Comparison of ENCODE assay signal across 1 cellular context in the genomic region with DNA sequence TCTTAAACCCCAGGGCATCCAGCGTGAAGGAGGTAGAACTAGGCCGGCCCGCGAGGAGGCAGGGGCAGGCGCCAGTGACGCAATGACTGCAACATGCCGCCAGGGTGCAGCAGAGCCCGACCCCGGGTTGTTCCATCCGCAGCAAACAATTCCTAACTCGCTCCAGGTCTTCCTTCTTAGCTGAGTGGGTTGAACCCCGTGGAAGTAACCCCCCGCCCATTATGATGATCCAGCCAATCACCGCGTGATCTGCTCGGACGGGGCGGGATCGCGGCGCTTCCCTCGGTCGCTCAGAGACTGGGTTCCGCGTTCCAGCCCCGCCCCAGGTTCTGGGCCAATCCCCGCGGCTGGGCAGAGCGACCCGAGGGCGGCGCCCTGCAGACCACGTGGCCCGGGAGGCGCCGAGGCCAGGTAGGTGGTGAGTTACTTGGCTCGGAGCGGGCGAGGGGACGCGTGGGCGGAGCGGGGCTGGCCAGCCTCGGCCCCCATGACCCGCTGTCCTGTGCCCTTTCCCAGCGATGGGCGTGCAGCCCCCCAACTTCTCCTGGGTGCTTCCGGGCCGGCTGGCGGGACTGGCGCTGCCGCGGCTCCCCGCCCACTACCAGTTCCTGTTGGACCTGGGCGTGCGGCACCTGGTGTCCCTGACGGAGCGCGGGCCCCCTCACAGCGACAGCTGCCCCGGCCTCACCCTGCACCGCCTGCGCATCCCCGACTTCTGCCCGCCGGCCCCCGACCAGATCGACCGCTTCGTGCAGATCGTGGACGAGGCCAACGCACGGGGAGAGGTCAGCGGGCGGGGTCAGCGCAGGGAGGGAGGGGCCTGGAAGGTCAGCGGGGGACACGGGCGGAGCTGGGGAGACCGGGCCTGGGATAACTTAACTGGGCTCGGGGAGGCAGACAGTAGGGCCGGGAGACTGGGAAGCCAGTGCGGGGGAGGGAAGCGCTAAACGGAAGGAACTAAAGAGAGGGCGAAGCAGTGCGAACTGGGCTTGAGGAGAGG.
TF ChIP-seq lines count a peak whose summit lies in the region.

A gene (plus strand): TSS at position 380 of the 1,000 bp plus-strand sequence. CDS start 139 bp downstream, at position 519.

TF ChIP-seq in H1, 55 proteins besides CTCF, POLR2A, EP300 and RAD21 (continues in another document):
- TF ChIP-seq, protein P1, sequence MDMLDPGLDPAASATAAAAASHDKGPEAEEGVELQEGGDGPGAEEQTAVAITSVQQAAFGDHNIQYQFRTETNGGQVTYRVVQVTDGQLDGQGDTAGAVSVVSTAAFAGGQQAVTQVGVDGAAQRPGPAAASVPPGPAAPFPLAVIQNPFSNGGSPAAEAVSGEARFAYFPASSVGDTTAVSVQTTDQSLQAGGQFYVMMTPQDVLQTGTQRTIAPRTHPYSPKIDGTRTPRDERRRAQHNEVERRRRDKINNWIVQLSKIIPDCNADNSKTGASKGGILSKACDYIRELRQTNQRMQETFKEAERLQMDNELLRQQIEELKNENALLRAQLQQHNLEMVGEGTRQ (IDR thresholded peaks at IDR 0.05; ENCODE audit: low read length), result peak; percentile 78
- TF ChIP-seq POLR2AphosphoS5 (IDR thresholded peaks at IDR 0.05; ENCODE audit: low read depth, low read length) (peak; percentile 84; the same call in 1 of the 2 replicates), EGR1 (IDR thresholded peaks at IDR 0.05; ENCODE audit: borderline replicate concordance, low read depth, low read length) (peak; percentile 90; the same call in 1 of the 2 replicates), TEAD4 (IDR thresholded peaks at IDR 0.05; ENCODE audit: low read depth, low read length) (peak; percentile 30; the same call in 1 of the 2 replicates), NRF1 (IDR thresholded peaks at IDR 0.05; ENCODE audit: low read depth, low read length) (no peak), KDM4A (IDR thresholded peaks at IDR 0.05; ENCODE audit: low read depth, low read length, severe bottlenecking) (peak; percentile 99), TCF12 (IDR thresholded peaks at IDR 0.05; ENCODE audit: low read depth, low read length) (0 out of 2 replicates have a peak, but pooled peaks have one; percentile 2), RBBP5 (IDR thresholded peaks at IDR 0.05; ENCODE audit: borderline replicate concordance, low read depth, low read length) (no peak; the same call in 1 of the 2 replicates), RXRA (IDR thresholded peaks at IDR 0.05; ENCODE audit: insufficient read depth, low read depth, low read length) (0 out of 2 replicates have a peak, but pooled peaks have one; percentile 7), CHD2 (IDR thresholded peaks at IDR 0.05; ENCODE audit: low read length) (0 out of 2 replicates have a peak, but pooled peaks have one; percentile 44), CEBPB (IDR thresholded peaks at IDR 0.05; ENCODE audit: low read depth, low read length) (peak; percentile 94), KDM5A (IDR thresholded peaks at IDR 0.05; ENCODE audit: low read length) (no peak), JUN (IDR thresholded peaks at IDR 0.05; ENCODE audit: low read depth, low read length) (no peak), CBX8 (IDR thresholded peaks at IDR 0.05; ENCODE audit: borderline replicate concordance, low read depth, low read length) (no peak), HDAC6 (IDR thresholded peaks at IDR 0.05; ENCODE audit: low read depth, low read length) (no peak), NANOG (IDR thresholded peaks at IDR 0.05; ENCODE audit: insufficient read depth, low read depth, low read length, poor library complexity, severe bottlenecking) (peak; percentile 10), CHD1 (IDR thresholded peaks at IDR 0.05; ENCODE audit: low read depth, low read length) (no peak), FOSL1 (IDR thresholded peaks at IDR 0.05; ENCODE audit: insufficient read depth, low read depth, low read length) (no peak), SUZ12 (IDR thresholded peaks at IDR 0.05; ENCODE audit: low read length) (no peak), ASH2L (IDR thresholded peaks at IDR 0.05; ENCODE audit: low read length) (peak; percentile 86), SRF (IDR thresholded peaks at IDR 0.05; ENCODE audit: low read depth, low read length) (no peak), SIN3A (conservative IDR thresholded peaks at IDR 0.05 in 1 of 2, IDR thresholded peaks at IDR 0.05 in 1 of 2; ENCODE audit: low read depth in 1 of 2, low read length in 2 of 2) (peak; percentile 51 to 67; a peak in 2 of 4 replicates), RFX5 (IDR thresholded peaks at IDR 0.05; ENCODE audit: borderline replicate concordance, low read depth, low read length) (no peak), BRCA1 (IDR thresholded peaks at IDR 0.05; ENCODE audit: low read depth, low read length) (no peak), SIRT6 (IDR thresholded peaks at IDR 0.05; ENCODE audit: low read length) (no peak), HDAC2 (IDR thresholded peaks at IDR 0.05; ENCODE audit: borderline replicate concordance in 1 of 2, low read depth in 2 of 2, low read length in 2 of 2) (peak in 1 of 2 experiments; percentile 55; a peak in 1 of 4 replicates), SP4 (IDR thresholded peaks at IDR 0.05; ENCODE audit: low read length) (0 out of 2 replicates have a peak, but pooled peaks have one; percentile 18), CREB1 (IDR thresholded peaks at IDR 0.05) (peak; percentile 86), YY1 (IDR thresholded peaks at IDR 0.05; ENCODE audit: low read depth, low read length) (no peak), CBX5 (IDR thresholded peaks at IDR 0.05; ENCODE audit: low read depth, low read length) (no peak), SP2 (IDR thresholded peaks at IDR 0.05; ENCODE audit: low read length) (no peak), BACH1 (IDR thresholded peaks at IDR 0.05; ENCODE audit: low read length) (peak; percentile 89), ZNF274 (IDR thresholded peaks at IDR 0.05; ENCODE audit: borderline replicate concordance, extremely low read depth, low read length) (no peak), PHF8 (conservative IDR thresholded peaks at IDR 0.05; ENCODE audit: low read depth, low read length) (peak; percentile 81), TBP (IDR thresholded peaks at IDR 0.05; ENCODE audit: low read depth, low read length) (peak; percentile 62; the same call in 1 of the 2 replicates), TAF7 (optimal IDR thresholded peaks at IDR 0.05; ENCODE audit: borderline replicate concordance, low read depth, low read length) (peak; percentile 59), JUND (IDR thresholded peaks at IDR 0.05; ENCODE audit: low read length) (peak; percentile 74), GABPA (IDR thresholded peaks at IDR 0.05; ENCODE audit: borderline replicate concordance, insufficient read depth, low read length) (no peak), RNF2 (IDR thresholded peaks at IDR 0.05; ENCODE audit: borderline replicate concordance, low read depth, low read length, missing control alignments, poor library complexity, severe bottlenecking) (peak; percentile 45), CTBP2 (IDR thresholded peaks at IDR 0.05; ENCODE audit: borderline replicate concordance, insufficient read depth, insufficient read length, low read length) (no peak), GTF2F1 (IDR thresholded peaks at IDR 0.05; ENCODE audit: borderline replicate concordance, low read depth, low read length) (no peak), TAF1 (IDR thresholded peaks at IDR 0.05; ENCODE audit: low read depth, low read length) (peak; percentile 71), POU5F1 (IDR thresholded peaks at IDR 0.05; ENCODE audit: low read depth, low read length) (no peak), SAP30 (IDR thresholded peaks at IDR 0.05; ENCODE audit: insufficient read depth, insufficient replicate concordance, low read length) (no peak), MAFK (IDR thresholded peaks at IDR 0.05; ENCODE audit: low read depth, low read length) (no peak), EZH2 (IDR thresholded peaks at IDR 0.05; ENCODE audit: low read depth, low read length, severe bottlenecking) (no peak)
- TF ChIP-seq, protein P2, sequence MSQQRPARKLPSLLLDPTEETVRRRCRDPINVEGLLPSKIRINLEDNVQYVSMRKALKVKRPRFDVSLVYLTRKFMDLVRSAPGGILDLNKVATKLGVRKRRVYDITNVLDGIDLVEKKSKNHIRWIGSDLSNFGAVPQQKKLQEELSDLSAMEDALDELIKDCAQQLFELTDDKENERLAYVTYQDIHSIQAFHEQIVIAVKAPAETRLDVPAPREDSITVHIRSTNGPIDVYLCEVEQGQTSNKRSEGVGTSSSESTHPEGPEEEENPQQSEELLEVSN (IDR thresholded peaks at IDR 0.05), result peak; percentile 96
- TF ChIP-seq, protein P3, sequence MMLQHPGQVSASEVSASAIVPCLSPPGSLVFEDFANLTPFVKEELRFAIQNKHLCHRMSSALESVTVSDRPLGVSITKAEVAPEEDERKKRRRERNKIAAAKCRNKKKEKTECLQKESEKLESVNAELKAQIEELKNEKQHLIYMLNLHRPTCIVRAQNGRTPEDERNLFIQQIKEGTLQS (IDR thresholded peaks at IDR 0.05; ENCODE audit: insufficient read depth, low read depth, low read length), result no peak
- TF ChIP-seq, protein P4, sequence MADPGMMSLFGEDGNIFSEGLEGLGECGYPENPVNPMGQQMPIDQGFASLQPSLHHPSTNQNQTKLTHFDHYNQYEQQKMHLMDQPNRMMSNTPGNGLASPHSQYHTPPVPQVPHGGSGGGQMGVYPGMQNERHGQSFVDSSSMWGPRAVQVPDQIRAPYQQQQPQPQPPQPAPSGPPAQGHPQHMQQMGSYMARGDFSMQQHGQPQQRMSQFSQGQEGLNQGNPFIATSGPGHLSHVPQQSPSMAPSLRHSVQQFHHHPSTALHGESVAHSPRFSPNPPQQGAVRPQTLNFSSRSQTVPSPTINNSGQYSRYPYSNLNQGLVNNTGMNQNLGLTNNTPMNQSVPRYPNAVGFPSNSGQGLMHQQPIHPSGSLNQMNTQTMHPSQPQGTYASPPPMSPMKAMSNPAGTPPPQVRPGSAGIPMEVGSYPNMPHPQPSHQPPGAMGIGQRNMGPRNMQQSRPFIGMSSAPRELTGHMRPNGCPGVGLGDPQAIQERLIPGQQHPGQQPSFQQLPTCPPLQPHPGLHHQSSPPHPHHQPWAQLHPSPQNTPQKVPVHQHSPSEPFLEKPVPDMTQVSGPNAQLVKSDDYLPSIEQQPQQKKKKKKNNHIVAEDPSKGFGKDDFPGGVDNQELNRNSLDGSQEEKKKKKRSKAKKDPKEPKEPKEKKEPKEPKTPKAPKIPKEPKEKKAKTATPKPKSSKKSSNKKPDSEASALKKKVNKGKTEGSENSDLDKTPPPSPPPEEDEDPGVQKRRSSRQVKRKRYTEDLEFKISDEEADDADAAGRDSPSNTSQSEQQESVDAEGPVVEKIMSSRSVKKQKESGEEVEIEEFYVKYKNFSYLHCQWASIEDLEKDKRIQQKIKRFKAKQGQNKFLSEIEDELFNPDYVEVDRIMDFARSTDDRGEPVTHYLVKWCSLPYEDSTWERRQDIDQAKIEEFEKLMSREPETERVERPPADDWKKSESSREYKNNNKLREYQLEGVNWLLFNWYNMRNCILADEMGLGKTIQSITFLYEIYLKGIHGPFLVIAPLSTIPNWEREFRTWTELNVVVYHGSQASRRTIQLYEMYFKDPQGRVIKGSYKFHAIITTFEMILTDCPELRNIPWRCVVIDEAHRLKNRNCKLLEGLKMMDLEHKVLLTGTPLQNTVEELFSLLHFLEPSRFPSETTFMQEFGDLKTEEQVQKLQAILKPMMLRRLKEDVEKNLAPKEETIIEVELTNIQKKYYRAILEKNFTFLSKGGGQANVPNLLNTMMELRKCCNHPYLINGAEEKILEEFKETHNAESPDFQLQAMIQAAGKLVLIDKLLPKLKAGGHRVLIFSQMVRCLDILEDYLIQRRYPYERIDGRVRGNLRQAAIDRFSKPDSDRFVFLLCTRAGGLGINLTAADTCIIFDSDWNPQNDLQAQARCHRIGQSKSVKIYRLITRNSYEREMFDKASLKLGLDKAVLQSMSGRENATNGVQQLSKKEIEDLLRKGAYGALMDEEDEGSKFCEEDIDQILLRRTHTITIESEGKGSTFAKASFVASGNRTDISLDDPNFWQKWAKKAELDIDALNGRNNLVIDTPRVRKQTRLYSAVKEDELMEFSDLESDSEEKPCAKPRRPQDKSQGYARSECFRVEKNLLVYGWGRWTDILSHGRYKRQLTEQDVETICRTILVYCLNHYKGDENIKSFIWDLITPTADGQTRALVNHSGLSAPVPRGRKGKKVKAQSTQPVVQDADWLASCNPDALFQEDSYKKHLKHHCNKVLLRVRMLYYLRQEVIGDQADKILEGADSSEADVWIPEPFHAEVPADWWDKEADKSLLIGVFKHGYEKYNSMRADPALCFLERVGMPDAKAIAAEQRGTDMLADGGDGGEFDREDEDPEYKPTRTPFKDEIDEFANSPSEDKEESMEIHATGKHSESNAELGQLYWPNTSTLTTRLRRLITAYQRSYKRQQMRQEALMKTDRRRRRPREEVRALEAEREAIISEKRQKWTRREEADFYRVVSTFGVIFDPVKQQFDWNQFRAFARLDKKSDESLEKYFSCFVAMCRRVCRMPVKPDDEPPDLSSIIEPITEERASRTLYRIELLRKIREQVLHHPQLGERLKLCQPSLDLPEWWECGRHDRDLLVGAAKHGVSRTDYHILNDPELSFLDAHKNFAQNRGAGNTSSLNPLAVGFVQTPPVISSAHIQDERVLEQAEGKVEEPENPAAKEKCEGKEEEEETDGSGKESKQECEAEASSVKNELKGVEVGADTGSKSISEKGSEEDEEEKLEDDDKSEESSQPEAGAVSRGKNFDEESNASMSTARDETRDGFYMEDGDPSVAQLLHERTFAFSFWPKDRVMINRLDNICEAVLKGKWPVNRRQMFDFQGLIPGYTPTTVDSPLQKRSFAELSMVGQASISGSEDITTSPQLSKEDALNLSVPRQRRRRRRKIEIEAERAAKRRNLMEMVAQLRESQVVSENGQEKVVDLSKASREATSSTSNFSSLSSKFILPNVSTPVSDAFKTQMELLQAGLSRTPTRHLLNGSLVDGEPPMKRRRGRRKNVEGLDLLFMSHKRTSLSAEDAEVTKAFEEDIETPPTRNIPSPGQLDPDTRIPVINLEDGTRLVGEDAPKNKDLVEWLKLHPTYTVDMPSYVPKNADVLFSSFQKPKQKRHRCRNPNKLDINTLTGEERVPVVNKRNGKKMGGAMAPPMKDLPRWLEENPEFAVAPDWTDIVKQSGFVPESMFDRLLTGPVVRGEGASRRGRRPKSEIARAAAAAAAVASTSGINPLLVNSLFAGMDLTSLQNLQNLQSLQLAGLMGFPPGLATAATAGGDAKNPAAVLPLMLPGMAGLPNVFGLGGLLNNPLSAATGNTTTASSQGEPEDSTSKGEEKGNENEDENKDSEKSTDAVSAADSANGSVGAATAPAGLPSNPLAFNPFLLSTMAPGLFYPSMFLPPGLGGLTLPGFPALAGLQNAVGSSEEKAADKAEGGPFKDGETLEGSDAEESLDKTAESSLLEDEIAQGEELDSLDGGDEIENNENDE (IDR thresholded peaks at IDR 0.05; ENCODE audit: insufficient replicate concordance, low read length), result no peak
- TF ChIP-seq, protein P5, sequence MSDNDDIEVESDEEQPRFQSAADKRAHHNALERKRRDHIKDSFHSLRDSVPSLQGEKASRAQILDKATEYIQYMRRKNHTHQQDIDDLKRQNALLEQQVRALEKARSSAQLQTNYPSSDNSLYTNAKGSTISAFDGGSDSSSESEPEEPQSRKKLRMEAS (IDR thresholded peaks at IDR 0.05), result peak; percentile 96
- TF ChIP-seq, protein P6, sequence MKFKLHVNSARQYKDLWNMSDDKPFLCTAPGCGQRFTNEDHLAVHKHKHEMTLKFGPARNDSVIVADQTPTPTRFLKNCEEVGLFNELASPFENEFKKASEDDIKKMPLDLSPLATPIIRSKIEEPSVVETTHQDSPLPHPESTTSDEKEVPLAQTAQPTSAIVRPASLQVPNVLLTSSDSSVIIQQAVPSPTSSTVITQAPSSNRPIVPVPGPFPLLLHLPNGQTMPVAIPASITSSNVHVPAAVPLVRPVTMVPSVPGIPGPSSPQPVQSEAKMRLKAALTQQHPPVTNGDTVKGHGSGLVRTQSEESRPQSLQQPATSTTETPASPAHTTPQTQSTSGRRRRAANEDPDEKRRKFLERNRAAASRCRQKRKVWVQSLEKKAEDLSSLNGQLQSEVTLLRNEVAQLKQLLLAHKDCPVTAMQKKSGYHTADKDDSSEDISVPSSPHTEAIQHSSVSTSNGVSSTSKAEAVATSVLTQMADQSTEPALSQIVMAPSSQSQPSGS (IDR thresholded peaks at IDR 0.05; ENCODE audit: low read length), result 0 out of 2 replicates have a peak, but pooled peaks have one; percentile 26
